28 cellular contexts compared by ENCODE assay signal in genomic region chr1:182245040-182245439, GRCh38.
"Had no signal": no experiment of that assay in that cellular context is flagged by ENCODE, and none has a peak within 500 bp of the region (broad histone marks: within the 10 kb centered on the region; RNA-seq: fewer than 3 reads in every experiment).

No MANE protein-coding gene starts in this region.

- H3K36me3 ChIP-seq: colonic mucosa, esophagus muscularis mucosa, esophagus squamous epithelium, gastrocnemius medialis, gastroesophageal sphincter, heart left ventricle, heart right ventricle had no signal

- H3K27ac ChIP-seq: colonic mucosa, coronary artery, dorsolateral prefrontal cortex, epithelial cell of prostate, esophagus muscularis mucosa, esophagus squamous epithelium, foreskin keratinocyte, gastrocnemius medialis, gastroesophageal sphincter, heart left ventricle, heart right ventricle had no signal

- H3K4me1 ChIP-seq: colonic mucosa, esophagus muscularis mucosa, foreskin keratinocyte, gastrocnemius medialis, gastroesophageal sphincter had no signal

- H3K9me3 ChIP-seq: colonic mucosa, esophagus muscularis mucosa, esophagus squamous epithelium, gastrocnemius medialis, gastroesophageal sphincter, heart left ventricle, heart right ventricle had no signal

- FAIRE-seq: colon, endometrium, endothelial cell of umbilical vein, frontal cortex had no signal

- H3K4me3 ChIP-seq: colonic mucosa, coronary artery, dorsolateral prefrontal cortex, esophagus muscularis mucosa, esophagus squamous epithelium, gastrocnemius medialis, gastroesophageal sphincter, heart left ventricle, heart right ventricle had no signal

- H3K27me3 ChIP-seq: colonic mucosa, dorsolateral prefrontal cortex, esophagus muscularis mucosa, esophagus squamous epithelium, foreskin keratinocyte, gastrocnemius medialis, gastroesophageal sphincter, heart left ventricle, heart right ventricle had no signal

- ATAC-seq: effector memory CD8-positive, alpha-beta T cell; esophagus mucosa; foreskin keratinocyte; gastrocnemius medialis; gastroesophageal sphincter; heart left ventricle; heart right ventricle had no signal

- DNase-seq: colonic mucosa; cortex of kidney; dermis blood vessel endothelial cell; dorsolateral prefrontal cortex; effector CD4-positive, alpha-beta T cell; effector CD8-positive, alpha-beta T cell; effector memory CD4-positive, alpha-beta T cell; effector memory CD8-positive, alpha-beta T cell; endodermal cell; erythroblast; esophagus squamous epithelium; foreskin fibroblast; foreskin keratinocyte; foreskin melanocyte; gastrocnemius medialis; glutamatergic neuron; head of caudate nucleus; heart left ventricle; heart right ventricle had no signal
